29 cellular contexts compared by ENCODE assay signal in genomic region chr1:55828031-55828430, GRCh38.
DNase-seq lines count a peak whose midpoint lies in the region; TF ChIP-seq lines count a peak whose summit lies in the region.
"Had no signal": no experiment of that assay in that cellular context is flagged by ENCODE, and none has a peak within 500 bp of the region (broad histone marks: within the 10 kb centered on the region; RNA-seq: fewer than 3 reads in every experiment).

No MANE protein-coding gene starts in this region.

- intact Hi-C loops in MCF 10A (cut with micrococcal nuclease): loop anchor here (10.0 kb wide), 1 partner anchor 103 kb away; no protein-coding TSS in a partner anchor
- intact Hi-C loops in activated CD4-positive, alpha-beta T cell treated with anti-CD3 and anti-CD28 coated beads, Interleukin-2, amount 10 ng/mL, durations not matched to agents 24 days and 14 days (cut with micrococcal nuclease): no loop called here
- intact Hi-C loops in testis (cut with DNase I; ENCODE audit: low total_unique reads): no loop called here
- intact Hi-C loops in esophagus squamous epithelium (cut with DNase I): no loop called here

- H3K9me3 ChIP-seq in HEK293 (ENCODE audit: control insufficient read depth, insufficient read depth, low read depth, low read length) (no peaks in the 10 kb centered on the region), testis (no peaks in the 10 kb centered on the region), esophagus squamous epithelium (no peaks in the 10 kb centered on the region)
- H3K9me3 ChIP-seq: breast epithelium, Caco-2, right lobe of liver had no signal

- TF ChIP-seq CTCF in HEK293 (tag by site-specific recombination; IDR thresholded peaks at IDR 0.05) (no peak), MCF 10A (IDR thresholded peaks at IDR 0.05; ENCODE audit: unreplicated experiment) (no peak), testis (IDR thresholded peaks at IDR 0.05) (no peak), esophagus squamous epithelium (IDR thresholded peaks at IDR 0.05) (no peak)

- no peaks in the 10 kb centered on the region for H3K36me3 ChIP-seq in HEK293 (ENCODE audit: control insufficient read depth in 2 of 2, insufficient read depth in 1 of 2, low read length in 2 of 2)
- H3K36me3 ChIP-seq in mesendoderm (ENCODE audit: control insufficient read depth, insufficient read depth, low read length): no peaks in the 10 kb centered on the region
- no peaks in the 10 kb centered on the region for H3K36me3 ChIP-seq in testis (ENCODE audit: low read depth, missing control alignments)
- H3K36me3 ChIP-seq in esophagus squamous epithelium: no peaks in the 10 kb centered on the region
- H3K36me3 ChIP-seq: breast epithelium, right lobe of liver had no signal

- no peak overlapping the region for H3K4me2 ChIP-seq in mesendoderm (ENCODE audit: low read length)
- H3K4me2 ChIP-seq: GM23338 had no signal

- BruUV-seq in MCF 10A (replicated peaks; lab: Mats Ljungman, UMichigan): no TSS peak

- no peak overlapping the region for H2AK5ac ChIP-seq in mesendoderm (ENCODE audit: low read length)

- H3K27me3 ChIP-seq in mesendoderm (ENCODE audit: insufficient read depth, low read length, poor library complexity): no peaks in the 10 kb centered on the region
- H3K27me3 ChIP-seq in testis: no peaks in the 10 kb centered on the region
- H3K27me3 ChIP-seq in esophagus squamous epithelium: no peaks in the 10 kb centered on the region
- H3K27me3 ChIP-seq: breast epithelium, dorsolateral prefrontal cortex, right lobe of liver had no signal

- WGBS in mesendoderm (ENCODE audit: extremely low coverage, insufficient coverage, low lambda C conversion rate): no CpG with 5 or more reads among the region's 5 CpGs
- 91 to 92% methylated on average over 5 of the region's 5 CpGs for WGBS in testis, 2 donors
- WGBS in esophagus squamous epithelium, 2 donors: 30 to 42% methylated on average over 5 of the region's 5 CpGs

- H3K4me1 ChIP-seq in HEK293 (ENCODE audit: control insufficient read depth, insufficient read depth, low read length) (0 out of 2 replicates have a peak, but pooled peaks cover 1% of the 10 kb centered on the region), mesendoderm (ENCODE audit: control insufficient read depth, low read depth, low read length) (no peaks in the 10 kb centered on the region), testis (no peaks in the 10 kb centered on the region), esophagus squamous epithelium (no peaks in the 10 kb centered on the region)
- H3K4me1 ChIP-seq: breast epithelium, right lobe of liver had no signal

- H3K27ac ChIP-seq in HEK293 (ENCODE audit: extremely low read depth, low read depth, low read length): no peak overlapping the region
- H3K27ac ChIP-seq in mesendoderm (ENCODE audit: low read depth, low read length): no peak overlapping the region
- H3K27ac ChIP-seq in testis: no peak overlapping the region
- no peak overlapping the region for H3K27ac ChIP-seq in esophagus squamous epithelium
- H3K27ac ChIP-seq: dorsolateral prefrontal cortex, right lobe of liver had no signal

- DNase-seq in MCF 10A (ENCODE audit: unreplicated experiment): peak; percentile 79
- DNase-seq in mesendoderm: peak; percentile 69
- no peak for DNase-seq in activated CD4-positive, alpha-beta T cell treated with anti-CD3 and anti-CD28 coated beads, Interleukin-2, amount 10 ng/mL, durations not matched to agents 24 days and 14 days
- no peak for DNase-seq in kidney tubule cell (ENCODE audit: low spot score)
- no peak for DNase-seq in testis
- DNase-seq in esophagus squamous epithelium (lab: John Stamatoyannopoulos, UW): no peak
- DNase-seq: activated CD4-positive, CD25-positive, alpha-beta regulatory T cell treated with anti-CD3 and anti-CD28 coated beads, Interleukin-2, amount 50 U/mL, for 72 hours; activated CD8-positive, alpha-beta T cell treated with anti-CD3 and anti-CD28 coated beads for 36 hours; activated naive CD4-positive, alpha-beta T cell treated with anti-CD3 and anti-CD28 coated beads, Interleukin-2, amount 10 ng/mL, durations not matched to agents 7 days and 5 days; Caco-2; dorsolateral prefrontal cortex; hypothalamus; immature natural killer cell; KBM-7; MM.1S; NCI-H1417; NCI-H2081 treated with DMSO at 0.1 percent for 48 hours; NCI-H2227 treated with DMSO at 0.1 percent for 48 hours; NCI-H526 treated with DMSO at 0.1 percent for 48 hours; right lobe of liver; SHP77; stimulated activated CD8-positive, alpha-beta memory T cell treated with anti-CD3 and anti-CD28 coated beads, Interleukin-4, amount 100 ng/mL, for 48 hours; stimulated activated naive CD8-positive, alpha-beta T cell treated with anti-CD3 and anti-CD28 coated beads, Interleukin-15, amount 100 ng/mL, for 72 hours had no signal

- H3K4me1 Mint-ChIP-seq in MCF 10A (ENCODE audit: insufficient read depth, unreplicated experiment): peaks cover 23% of the 10 kb centered on the region
- no peaks in the 10 kb centered on the region for H3K4me1 Mint-ChIP-seq in activated CD4-positive, alpha-beta T cell treated with anti-CD3 and anti-CD28 coated beads, Interleukin-2, amount 10 ng/mL, durations not matched to agents 24 days and 14 days
- H3K4me1 Mint-ChIP-seq: activated naive CD4-positive, alpha-beta T cell treated with anti-CD3 and anti-CD28 coated beads, Interleukin-2, amount 10 ng/mL, durations not matched to agents 7 days and 5 days; activated T-helper 17 cell treated with anti-CD3 and anti-CD28 coated beads, Interleukin-2, amount 50 U/mL, for 72 hours; CD14-positive monocyte; GM23338; immature natural killer cell; stimulated activated naive CD8-positive, alpha-beta T cell treated with anti-CD3 and anti-CD28 coated beads, Interleukin-15, amount 100 ng/mL, for 72 hours had no signal

- peak overlapping the region; percentile 83 for H3K27ac Mint-ChIP-seq in MCF 10A (ENCODE audit: low read depth, unreplicated experiment)
- H3K27ac Mint-ChIP-seq in activated CD4-positive, alpha-beta T cell treated with anti-CD3 and anti-CD28 coated beads, Interleukin-2, amount 10 ng/mL, durations not matched to agents 24 days and 14 days: no peak overlapping the region
- H3K27ac Mint-ChIP-seq: activated CD8-positive, alpha-beta T cell treated with anti-CD3 and anti-CD28 coated beads for 36 hours; activated naive CD4-positive, alpha-beta T cell treated with anti-CD3 and anti-CD28 coated beads, Interleukin-2, amount 10 ng/mL, durations not matched to agents 7 days and 5 days; activated T-helper 17 cell treated with anti-CD3 and anti-CD28 coated beads, Interleukin-2, amount 50 U/mL, for 72 hours; CD14-positive monocyte; GM23338; immature natural killer cell; stimulated activated naive CD8-positive, alpha-beta T cell treated with anti-CD3 and anti-CD28 coated beads, Interleukin-15, amount 100 ng/mL, for 72 hours; T-helper 2 cell treated with Interferon-gamma antibody and Interleukin-4, amounts not matched to agents 5 μg/mL and 100 μg/mL, for 36 hours had no signal

- no peak overlapping the region for H4K8ac ChIP-seq in mesendoderm (ENCODE audit: low read depth, low read length)

- H3K4ac ChIP-seq in mesendoderm (ENCODE audit: low read depth, low read length): no peak overlapping the region

- no peak overlapping the region for H3K4me3 ChIP-seq in HEK293 (ENCODE audit: low read depth, low read length)
- no peak overlapping the region for H3K4me3 ChIP-seq in mesendoderm (ENCODE audit: low read length)
- H3K4me3 ChIP-seq in testis: no peak overlapping the region
- H3K4me3 ChIP-seq in esophagus squamous epithelium: no peak overlapping the region
- H3K4me3 ChIP-seq: breast epithelium, dorsolateral prefrontal cortex, GM23338, right lobe of liver had no signal

- no peak overlapping the region for H2BK120ac ChIP-seq in mesendoderm (ENCODE audit: low read depth, low read length)

- H3K4me3 Mint-ChIP-seq in MCF 10A (ENCODE audit: unreplicated experiment): no peak overlapping the region
- no peak overlapping the region for H3K4me3 Mint-ChIP-seq in activated CD4-positive, alpha-beta T cell treated with anti-CD3 and anti-CD28 coated beads, Interleukin-2, amount 10 ng/mL, durations not matched to agents 24 days and 14 days
- H3K4me3 Mint-ChIP-seq: activated CD8-positive, alpha-beta T cell treated with anti-CD3 and anti-CD28 coated beads for 36 hours; activated naive CD4-positive, alpha-beta T cell treated with anti-CD3 and anti-CD28 coated beads, Interleukin-2, amount 10 ng/mL, durations not matched to agents 7 days and 5 days; activated T-helper 17 cell treated with anti-CD3 and anti-CD28 coated beads, Interleukin-2, amount 50 U/mL, for 72 hours; CD14-positive monocyte; GM23338; immature natural killer cell; stimulated activated naive CD8-positive, alpha-beta T cell treated with anti-CD3 and anti-CD28 coated beads, Interleukin-15, amount 100 ng/mL, for 72 hours; T-helper 2 cell treated with Interferon-gamma antibody and Interleukin-4, amounts not matched to agents 5 μg/mL and 100 μg/mL, for 36 hours had no signal

- CTCF ChIA-PET in HEK293 (lab: Yijun Ruan, JAX) (no interaction called here), MCF 10A (lab: Yijun Ruan, JAX) (interaction anchor here (0.7 kb wide), 1 partner anchor 454 kb away, joined by 3 read pairs; no protein-coding TSS in a partner anchor)

- H3K56ac ChIP-seq in mesendoderm (ENCODE audit: low read length): no peak overlapping the region

- no peak overlapping the region for H3K9ac ChIP-seq in mesendoderm (ENCODE audit: low read length)

- H3K79me2 ChIP-seq in mesendoderm (ENCODE audit: control insufficient read depth, insufficient read depth, low read length): no peaks in the 10 kb centered on the region

- H3K9me3 Mint-ChIP-seq in MCF 10A (ENCODE audit: unreplicated experiment): no peaks in the 10 kb centered on the region
- no peaks in the 10 kb centered on the region for H3K9me3 Mint-ChIP-seq in activated CD4-positive, alpha-beta T cell treated with anti-CD3 and anti-CD28 coated beads, Interleukin-2, amount 10 ng/mL, durations not matched to agents 24 days and 14 days
- H3K9me3 Mint-ChIP-seq: activated CD8-positive, alpha-beta T cell treated with anti-CD3 and anti-CD28 coated beads for 36 hours; activated naive CD4-positive, alpha-beta T cell treated with anti-CD3 and anti-CD28 coated beads, Interleukin-2, amount 10 ng/mL, durations not matched to agents 7 days and 5 days; activated T-helper 17 cell treated with anti-CD3 and anti-CD28 coated beads, Interleukin-2, amount 50 U/mL, for 72 hours; GM23338; stimulated activated naive CD8-positive, alpha-beta T cell treated with anti-CD3 and anti-CD28 coated beads, Interleukin-15, amount 100 ng/mL, for 72 hours; T-helper 2 cell treated with Interferon-gamma antibody and Interleukin-4, amounts not matched to agents 5 μg/mL and 100 μg/mL, for 36 hours had no signal

- no peak overlapping the region for H3K23ac ChIP-seq in mesendoderm (ENCODE audit: low read length)

- no peak for TF ChIP-seq POLR2A in testis (IDR thresholded peaks at IDR 0.05)
- no peak for TF ChIP-seq POLR2A in esophagus squamous epithelium (IDR thresholded peaks at IDR 0.05)

- H2BK5ac ChIP-seq in mesendoderm (ENCODE audit: low read length): no peak overlapping the region

- no peak overlapping the region for H3K18ac ChIP-seq in mesendoderm (ENCODE audit: low read length)

- no peak overlapping the region for H2BK15ac ChIP-seq in mesendoderm (replicated peaks; ENCODE audit: low read depth)

- H4K5ac ChIP-seq in mesendoderm (ENCODE audit: low read length): no peak overlapping the region

- H3K79me1 ChIP-seq in mesendoderm (ENCODE audit: low read length): no peaks in the 10 kb centered on the region

- H3K27me3 Mint-ChIP-seq in MCF 10A (ENCODE audit: insufficient read depth, unreplicated experiment): no peaks in the 10 kb centered on the region
- no peaks in the 10 kb centered on the region for H3K27me3 Mint-ChIP-seq in activated CD4-positive, alpha-beta T cell treated with anti-CD3 and anti-CD28 coated beads, Interleukin-2, amount 10 ng/mL, durations not matched to agents 24 days and 14 days
- H3K27me3 Mint-ChIP-seq: activated naive CD4-positive, alpha-beta T cell treated with anti-CD3 and anti-CD28 coated beads, Interleukin-2, amount 10 ng/mL, durations not matched to agents 7 days and 5 days had no signal

- POLR2A ChIA-PET in HEK293 (lab: Yijun Ruan, JAX) (no interaction called here), MCF 10A (lab: Yijun Ruan, JAX) (no interaction called here)

- H3K36me3 Mint-ChIP-seq in MCF 10A (ENCODE audit: insufficient read depth, unreplicated experiment): peaks cover 4% of the 10 kb centered on the region
- no peaks in the 10 kb centered on the region for H3K36me3 Mint-ChIP-seq in activated CD4-positive, alpha-beta T cell treated with anti-CD3 and anti-CD28 coated beads, Interleukin-2, amount 10 ng/mL, durations not matched to agents 24 days and 14 days (ENCODE audit: low read depth)
- H3K36me3 Mint-ChIP-seq: activated naive CD4-positive, alpha-beta T cell treated with anti-CD3 and anti-CD28 coated beads, Interleukin-2, amount 10 ng/mL, durations not matched to agents 7 days and 5 days; CD14-positive monocyte; immature natural killer cell had no signal

Comparison
In these comparisons a context has a peak if more than half of its experiments do, and no peak if none do; other contexts are left out.
1. DNase-seq: peak in MCF 10A (single experiment) and mesendoderm (single experiment); none in activated CD4-positive, alpha-beta T cell treated with anti-CD3 and anti-CD28 coated beads, Interleukin-2, amount 10 ng/mL, durations not matched to agents 24 days and 14 days (single experiment), kidney tubule cell (single experiment), testis (single experiment) and esophagus squamous epithelium (single experiment).